ENCODE assay signal across 13 cellular contexts in the genomic region with DNA sequence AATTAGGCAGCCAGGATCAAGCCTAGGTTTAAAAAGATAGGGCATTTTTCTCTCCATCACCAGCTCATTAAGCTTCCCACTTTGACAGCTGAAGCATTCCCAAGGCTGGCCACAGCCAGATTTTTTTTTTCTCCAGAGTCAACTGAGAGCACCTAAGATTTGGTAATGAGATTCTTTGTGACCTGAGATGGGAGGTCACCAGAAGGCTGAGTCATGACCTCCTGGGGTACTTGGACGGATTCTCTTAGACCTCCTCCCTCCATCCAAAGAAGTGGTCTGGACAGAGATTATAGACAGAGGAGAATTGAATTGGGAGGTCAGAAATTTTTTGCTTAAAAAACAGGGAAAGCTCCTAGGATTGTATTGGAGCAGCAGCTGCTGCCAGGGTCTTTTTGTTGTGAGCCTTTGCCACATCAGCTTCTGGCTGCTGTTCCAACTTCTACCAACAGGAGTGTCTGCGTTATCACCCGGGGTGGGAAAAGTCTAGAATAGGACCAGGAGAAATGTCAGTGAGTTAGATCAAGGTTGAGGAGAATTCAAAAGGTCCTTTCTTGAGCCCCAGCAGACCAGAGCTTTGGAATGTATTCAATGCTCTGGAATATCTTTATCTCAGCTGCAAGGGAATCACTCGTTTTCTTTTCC.
A peak's percentile ranks its signal among the peaks of the same experiment; 100 is the strongest.
DNase-seq lines count a peak whose midpoint lies in the region; ATAC-seq and TF ChIP-seq lines count a peak whose summit lies in the region.
"Had no signal": no experiment of that assay in that cellular context is flagged by ENCODE, and none has a peak within 500 bp of the region (broad histone marks: within the 10 kb centered on the region; RNA-seq: fewer than 3 reads in every experiment).

No MANE protein-coding gene starts in this region.

- no peak for ATAC-seq in HG03521 (IDR thresholded peaks at IDR 0.05; ENCODE audit: unreplicated experiment)
- ATAC-seq: pancreas; stimulated activated naive CD8-positive, alpha-beta T cell treated with anti-CD3 and anti-CD28 coated beads, Interleukin-15, Interleukin-2, amounts not matched to agents 100 U/mL and 50 U/mL, for 24 hours had no signal

- TF ChIP-seq CTCF in WERI-Rb-1 (IDR thresholded peaks at IDR 0.05; ENCODE audit: low read depth, low read length) (peak; percentile 55), nephron progenitor cell (IDR thresholded peaks at IDR 0.05) (peak; percentile 51)

- H3K36me3 Mint-ChIP-seq in nephron progenitor cell (ENCODE audit: low read depth), result no peaks in the 10 kb centered on the region

- no peaks in the 10 kb centered on the region for H3K9me3 ChIP-seq in WERI-Rb-1 (ENCODE audit: severe bottlenecking)
- H3K9me3 ChIP-seq: adrenal gland, pancreas had no signal

- H3K27ac ChIP-seq in WERI-Rb-1, result no peak overlapping the region
- H3K27ac ChIP-seq: adrenal gland, pancreas had no signal

- no peak overlapping the region for H3K4me3 Mint-ChIP-seq in nephron progenitor cell
- H3K4me3 Mint-ChIP-seq: dendritic cell treated with granulocyte-macrophage colony-stimulating factor and Interleukin-4, amounts not matched to agents 40 ng/mL and 50 ng/mL, for 4 days had no signal

- no peak overlapping the region for H3K27ac Mint-ChIP-seq in nephron progenitor cell
- H3K27ac Mint-ChIP-seq: dendritic cell treated with granulocyte-macrophage colony-stimulating factor and Interleukin-4, amounts not matched to agents 40 ng/mL and 50 ng/mL, for 4 days had no signal

- DNase-seq in ELF-1 (ENCODE audit: low read depth, low spot score) (peak; percentile 60), HT1080 (ENCODE audit: low read depth) (peak; percentile 3), WERI-Rb-1 (peak; percentile 43), nephron progenitor cell (peak; percentile 21), hypothalamus (lab: John Stamatoyannopoulos, UW) (no peak), NK-92 (lab: John Stamatoyannopoulos, UW; ENCODE audit: unreplicated experiment) (no peak)
- DNase-seq: adrenal gland; foreskin melanocyte; pancreas; stimulated activated CD4-positive, alpha-beta T cell treated with anti-CD3 and anti-CD28 coated beads, Interleukin-2, amount 100 ng/mL, for 48 hours; stimulated activated naive CD8-positive, alpha-beta T cell treated with anti-CD3 and anti-CD28 coated beads, Interleukin-15, Interleukin-2, amounts not matched to agents 100 U/mL and 50 U/mL, for 24 hours had no signal

- H3K4me1 Mint-ChIP-seq in nephron progenitor cell, result peaks cover 21% of the 10 kb centered on the region

- no peaks in the 10 kb centered on the region for H3K27me3 ChIP-seq in WERI-Rb-1 (ENCODE audit: insufficient read depth, low read depth, severe bottlenecking)
- H3K27me3 ChIP-seq: adrenal gland, pancreas had no signal

- no peaks in the 10 kb centered on the region for H3K9me3 Mint-ChIP-seq in nephron progenitor cell
- H3K9me3 Mint-ChIP-seq: dendritic cell treated with granulocyte-macrophage colony-stimulating factor and Interleukin-4, amounts not matched to agents 40 ng/mL and 50 ng/mL, for 4 days had no signal

- H3K36me3 ChIP-seq in WERI-Rb-1, result no peaks in the 10 kb centered on the region
- H3K36me3 ChIP-seq: adrenal gland, pancreas had no signal

- H3K27me3 Mint-ChIP-seq in nephron progenitor cell (ENCODE audit: low read depth, poor library complexity), result peaks cover 39% of the 10 kb centered on the region
- H3K27me3 Mint-ChIP-seq: dendritic cell treated with granulocyte-macrophage colony-stimulating factor and Interleukin-4, amounts not matched to agents 40 ng/mL and 50 ng/mL, for 4 days had no signal

- H3K4me3 ChIP-seq in WERI-Rb-1 (ENCODE audit: low read depth, low read length), result no peak overlapping the region
- H3K4me3 ChIP-seq: adrenal gland, pancreas had no signal

Comparison
In these comparisons a context has a peak if more than half of its experiments do, and no peak if none do; other contexts are left out.
1. DNase-seq: peak in ELF-1 (single experiment), HT1080 (single experiment), WERI-Rb-1 (single experiment) and nephron progenitor cell (single experiment); none in hypothalamus (0 of 51) and NK-92 (single experiment).